1 cellular context compared by ENCODE assay signal in the genomic region with DNA sequence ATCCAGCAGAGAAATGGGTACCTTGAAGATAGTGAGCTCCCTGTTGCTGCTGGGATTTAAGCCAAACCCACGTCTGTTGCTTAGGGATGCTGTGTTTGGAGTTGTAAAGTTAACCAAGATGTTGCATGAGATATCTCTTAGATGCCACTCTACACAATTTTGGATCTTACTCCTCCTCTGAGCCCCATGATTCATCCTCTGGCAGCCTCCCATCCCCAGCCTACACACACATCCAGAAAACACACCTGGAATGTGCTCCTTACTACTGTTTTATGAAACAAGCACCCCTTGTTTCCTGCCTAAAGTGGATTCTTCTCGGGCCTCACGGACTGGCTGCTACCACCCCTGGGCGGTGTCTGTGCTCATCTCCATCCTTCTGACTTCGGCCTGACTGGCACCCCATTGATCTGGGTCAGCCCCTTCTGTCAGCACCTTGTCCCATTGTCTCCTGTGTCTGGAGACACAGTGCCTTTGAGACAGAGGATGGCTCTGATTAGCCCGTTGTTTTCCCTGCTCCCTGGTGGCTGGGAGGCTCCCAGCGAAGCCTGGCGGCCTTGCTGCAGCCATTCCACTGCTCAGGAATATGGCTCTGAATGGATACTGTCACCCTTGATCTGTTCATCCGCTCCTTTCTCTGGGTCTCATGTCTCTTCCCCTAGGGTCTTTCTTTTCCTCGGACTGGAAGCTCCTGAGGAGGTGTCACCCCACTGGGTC.
TF ChIP-seq lines count a peak whose summit lies in the region.

No MANE protein-coding gene starts in this region.

TF ChIP-seq in SK-N-SH treated with all-trans-retinoic acid at 6 μM for 48 hours, 23 proteins besides CTCF, POLR2A, EP300 and RAD21 (continued from another document):
- TF ChIP-seq, protein P1, sequence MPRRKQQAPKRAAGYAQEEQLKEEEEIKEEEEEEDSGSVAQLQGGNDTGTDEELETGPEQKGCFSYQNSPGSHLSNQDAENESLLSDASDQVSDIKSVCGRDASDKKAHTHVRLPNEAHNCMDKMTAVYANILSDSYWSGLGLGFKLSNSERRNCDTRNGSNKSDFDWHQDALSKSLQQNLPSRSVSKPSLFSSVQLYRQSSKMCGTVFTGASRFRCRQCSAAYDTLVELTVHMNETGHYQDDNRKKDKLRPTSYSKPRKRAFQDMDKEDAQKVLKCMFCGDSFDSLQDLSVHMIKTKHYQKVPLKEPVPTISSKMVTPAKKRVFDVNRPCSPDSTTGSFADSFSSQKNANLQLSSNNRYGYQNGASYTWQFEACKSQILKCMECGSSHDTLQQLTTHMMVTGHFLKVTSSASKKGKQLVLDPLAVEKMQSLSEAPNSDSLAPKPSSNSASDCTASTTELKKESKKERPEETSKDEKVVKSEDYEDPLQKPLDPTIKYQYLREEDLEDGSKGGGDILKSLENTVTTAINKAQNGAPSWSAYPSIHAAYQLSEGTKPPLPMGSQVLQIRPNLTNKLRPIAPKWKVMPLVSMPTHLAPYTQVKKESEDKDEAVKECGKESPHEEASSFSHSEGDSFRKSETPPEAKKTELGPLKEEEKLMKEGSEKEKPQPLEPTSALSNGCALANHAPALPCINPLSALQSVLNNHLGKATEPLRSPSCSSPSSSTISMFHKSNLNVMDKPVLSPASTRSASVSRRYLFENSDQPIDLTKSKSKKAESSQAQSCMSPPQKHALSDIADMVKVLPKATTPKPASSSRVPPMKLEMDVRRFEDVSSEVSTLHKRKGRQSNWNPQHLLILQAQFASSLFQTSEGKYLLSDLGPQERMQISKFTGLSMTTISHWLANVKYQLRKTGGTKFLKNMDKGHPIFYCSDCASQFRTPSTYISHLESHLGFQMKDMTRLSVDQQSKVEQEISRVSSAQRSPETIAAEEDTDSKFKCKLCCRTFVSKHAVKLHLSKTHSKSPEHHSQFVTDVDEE (CRISPR knock-in tag; IDR thresholded peaks at IDR 0.05), result no peak
TF ChIP-seq in SK-N-SH treated with all-trans-retinoic acid at 6 μM for 48 hours: peak in this region for 0.
